ENCODE assay signal across 1 cellular context in genomic region chr5:60541980-60542379, GRCh38.
TF ChIP-seq lines count a peak whose summit lies in the region.

No MANE protein-coding gene starts in this region.

TF ChIP-seq in HepG2, 621 proteins besides CTCF, POLR2A, EP300 and RAD21 (continued from another document and continues in another):
- TF ChIP-seq NFAT5 (CRISPR knock-in tag; IDR thresholded peaks at IDR 0.05) = no peak
- no peak for TF ChIP-seq ATF7 (IDR thresholded peaks at IDR 0.05)
- no peak for TF ChIP-seq ATF7 (CRISPR knock-in tag; IDR thresholded peaks at IDR 0.05)
- TF ChIP-seq SMYD3 (CRISPR knock-in tag; IDR thresholded peaks at IDR 0.05) = no peak
- TF ChIP-seq ZNF503 (CRISPR knock-in tag; IDR thresholded peaks at IDR 0.05) = no peak
- no peak for TF ChIP-seq ZNF468 (CRISPR knock-in tag; IDR thresholded peaks at IDR 0.05)
- no peak for TF ChIP-seq ZNF574 (CRISPR knock-in tag; IDR thresholded peaks at IDR 0.05)
- TF ChIP-seq ZBED4 (CRISPR knock-in tag; IDR thresholded peaks at IDR 0.05; ENCODE audit: borderline replicate concordance) = no peak
- TF ChIP-seq NAIF1 (CRISPR knock-in tag; IDR thresholded peaks at IDR 0.05; ENCODE audit: borderline replicate concordance) = no peak
- TF ChIP-seq ZNF12 (CRISPR knock-in tag; IDR thresholded peaks at IDR 0.05) = peak; percentile 78; the same call in 1 of the 2 replicates
- TF ChIP-seq HNF4A (CRISPR knock-in tag; IDR thresholded peaks at IDR 0.05) = peak; percentile 37
- peak; percentile 83 for TF ChIP-seq ARID5B (CRISPR knock-in tag; IDR thresholded peaks at IDR 0.05)
- TF ChIP-seq MNT (IDR thresholded peaks at IDR 0.05) = no peak
- no peak for TF ChIP-seq HDAC1 (CRISPR knock-in tag; IDR thresholded peaks at IDR 0.05)
- TF ChIP-seq RERE (CRISPR knock-in tag; IDR thresholded peaks at IDR 0.05; ENCODE audit: low read depth) = no peak
- no peak for TF ChIP-seq ZNF496 (CRISPR knock-in tag; IDR thresholded peaks at IDR 0.05; ENCODE audit: insufficient replicate concordance)
- TF ChIP-seq ZMYM3 (CRISPR knock-in tag; IDR thresholded peaks at IDR 0.05) = no peak
- TF ChIP-seq ZFP36L2 (CRISPR knock-in tag; IDR thresholded peaks at IDR 0.05) = no peak
- no peak for TF ChIP-seq THAP7 (CRISPR knock-in tag; IDR thresholded peaks at IDR 0.05)
- TF ChIP-seq GPN1 (CRISPR knock-in tag; IDR thresholded peaks at IDR 0.05; ENCODE audit: borderline replicate concordance) = no peak
- peak; percentile 77 for TF ChIP-seq NCOA2 (CRISPR knock-in tag; IDR thresholded peaks at IDR 0.05)
- peak; percentile 47; the same call in 1 of the 2 replicates for TF ChIP-seq TCF7L2 (IDR thresholded peaks at IDR 0.05; ENCODE audit: low read depth, low read length)
- TF ChIP-seq ZNF34 (CRISPR knock-in tag; IDR thresholded peaks at IDR 0.05; ENCODE audit: borderline replicate concordance) = no peak
- TF ChIP-seq HNF4G (IDR thresholded peaks at IDR 0.05; ENCODE audit: borderline replicate concordance, low read depth, low read length) = 0 out of 2 replicates have a peak, but pooled peaks have one; percentile 17
- no peak for TF ChIP-seq HNF4G (CRISPR knock-in tag; IDR thresholded peaks at IDR 0.05; ENCODE audit: borderline replicate concordance, low read depth)
